Comparison of ENCODE assay signal across 9 cellular contexts in the genomic region with DNA sequence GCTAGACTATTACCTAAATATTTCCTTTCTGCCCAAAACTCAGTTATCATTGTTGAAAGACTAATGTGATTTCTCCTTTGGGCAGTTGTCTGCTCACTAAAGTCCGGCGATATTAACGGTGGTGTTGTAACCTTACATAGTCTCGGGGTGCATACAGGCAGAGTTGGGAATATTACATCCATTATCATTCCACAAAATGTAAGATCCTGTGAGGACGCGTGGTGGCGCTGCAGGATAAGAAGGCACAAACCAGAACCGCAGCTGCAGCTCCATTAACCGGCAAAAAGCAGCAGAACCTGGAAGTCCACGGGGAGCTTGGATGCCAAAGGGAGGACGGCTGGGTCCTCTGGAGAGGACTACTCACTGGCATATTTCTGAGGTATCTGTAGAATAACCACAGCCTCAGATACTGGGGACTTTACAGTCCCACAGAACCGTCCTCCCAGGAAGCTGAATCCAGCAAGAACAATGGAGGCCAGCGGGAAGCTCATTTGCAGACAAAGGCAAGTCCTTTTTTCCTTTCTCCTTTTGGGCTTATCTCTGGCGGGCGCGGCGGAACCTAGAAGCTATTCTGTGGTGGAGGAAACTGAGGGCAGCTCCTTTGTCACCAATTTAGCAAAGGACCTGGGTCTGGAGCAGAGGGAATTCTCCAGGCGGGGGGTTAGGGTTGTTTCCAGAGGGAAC. TPM values are rescaled to one million over a fixed set of nuclear protein-coding genes. Genes with fewer than 3 reads are reported as not detected.
A peak's percentile ranks its signal among the peaks of the same experiment; 100 is the strongest.
DNase-seq lines count a peak whose midpoint lies in the region; ATAC-seq and TF ChIP-seq lines count a peak whose summit lies in the region.
"Not testable (repeated sequence)": the region's sequence is repeated elsewhere in the genome, so short reads cannot be mapped to it uniquely, and the experiment has no call there.
"Had no signal": no experiment of that assay in that cellular context is flagged by ENCODE, and none has a peak within 500 bp of the region (broad histone marks: within the 10 kb centered on the region; RNA-seq: fewer than 3 reads in every experiment).

A gene (plus strand): TSS at position 264 of the 684 bp plus-strand sequence. CDS start 205 bp downstream, at position 469.

- CTCF ChIA-PET in CD8-positive, alpha-beta memory T cell (lab: Charles Lee) = not testable (repeated sequence)
- CTCF ChIA-PET in SK-N-SH (lab: Yijun Ruan, JAX) (interaction anchor here (1.4 kb wide), 1 partner anchor 10 kb away, joined by 5 read pairs; a partner anchor contains a TSS), MCF 10A (lab: Yijun Ruan, JAX) (interaction anchor here (0.6 to 4.0 kb wide), 14 partner anchors 9 to 349 kb away, joined by 3 to 18 read pairs (median 4); a partner anchor contains a TSS)

- not testable (repeated sequence) for H3K4me2 ChIP-seq in SK-N-SH

- H2AFZ ChIP-seq in SK-N-SH (ENCODE audit: low read depth) = not testable (repeated sequence)

- H3K4me3 Mint-ChIP-seq in CD8-positive, alpha-beta memory T cell = peak within 1 kb of the TSS in 4 of 7 donors; percentile 41 to 56 (median 48)
- H3K4me3 Mint-ChIP-seq in HFFc6 (peak within 1 kb of the TSS; percentile 78), MCF 10A (ENCODE audit: unreplicated experiment) (peak within 1 kb of the TSS; percentile 69)

- not testable (repeated sequence) for DNase-seq in CD8-positive, alpha-beta memory T cell; SK-N-SH; lung (ENCODE audit: low spot score)
- DNase-seq in HFFc6 = peak; percentile 60
- DNase-seq in NCI-H226 = peak; percentile 50
- peak; percentile 73 for DNase-seq in MCF 10A (ENCODE audit: unreplicated experiment)
- DNase-seq in fibroblast of villous mesenchyme (ENCODE audit: low read depth) = peak; percentile 16
- DNase-seq in stimulated activated CD4-positive, alpha-beta T cell treated with anti-CD3 and anti-CD28 coated beads, Interleukin-15, amount 100 ng/mL, for 24 hours = peak; percentile 21

- peaks cover 42 to 56% of the 10 kb centered on the region in 2 donors for H3K27me3 Mint-ChIP-seq in CD8-positive, alpha-beta memory T cell
- not testable (repeated sequence) for H3K27me3 Mint-ChIP-seq in HFFc6 (ENCODE audit: insufficient read depth); MCF 10A (ENCODE audit: insufficient read depth, unreplicated experiment)

- not testable (repeated sequence) for H3K27me3 ChIP-seq in CD8-positive, alpha-beta memory T cell (ENCODE audit: insufficient read depth, low read length, poor library complexity, severe bottlenecking); SK-N-SH (ENCODE audit: insufficient read depth); lung (ENCODE audit: control insufficient read depth, insufficient read depth)

- POLR2A ChIA-PET in CD8-positive, alpha-beta memory T cell (lab: Charles Lee); SK-N-SH (lab: Yijun Ruan, JAX): not testable (repeated sequence)
- POLR2A ChIA-PET in MCF 10A (lab: Yijun Ruan, JAX) = interaction anchor here (0.7 to 1.5 kb wide), 2 partner anchors 344 to 351 kb away, joined by 3 to 6 read pairs; no protein-coding TSS in a partner anchor

- peak; percentile 76 for TF ChIP-seq CTCF in HFFc6 (IDR thresholded peaks at IDR 0.05)
- TF ChIP-seq CTCF in SK-N-SH (IDR thresholded peaks at IDR 0.05) = peak; percentile 17; the same call in 1 of the 2 replicates
- peak; percentile 69 for TF ChIP-seq CTCF in MCF 10A (IDR thresholded peaks at IDR 0.05; ENCODE audit: unreplicated experiment)
- peak; percentile 17 for TF ChIP-seq CTCF in fibroblast of villous mesenchyme (IDR thresholded peaks at IDR 0.05; ENCODE audit: insufficient read depth, low read depth, low read length)
- TF ChIP-seq CTCF in lung (IDR thresholded peaks at IDR 0.05; ENCODE audit: control extremely low read depth, extremely low read depth) = not testable (repeated sequence)

- WGBS in SK-N-SH (ENCODE audit: low lambda C conversion rate) = 45% methylated on average over 11 of the region's 18 CpGs
- WGBS in lung, 2 donors = 8 to 9% methylated on average over 12 to 13 of the region's 18 CpGs

- H3K9me3 Mint-ChIP-seq in CD8-positive, alpha-beta memory T cell = peaks cover 15 to 34% (median 30%) of the 10 kb centered on the region in 5 donors
- H3K9me3 Mint-ChIP-seq in HFFc6 = peaks cover 35% of the 10 kb centered on the region
- H3K9me3 Mint-ChIP-seq in MCF 10A (ENCODE audit: unreplicated experiment) = peaks cover 14% of the 10 kb centered on the region

- not testable (repeated sequence) for H3K36me3 ChIP-seq in CD8-positive, alpha-beta memory T cell (ENCODE audit: insufficient read depth, low read length); SK-N-SH (replicated peaks in 1 of 2; ENCODE audit: control insufficient read depth in 1 of 2, insufficient read depth in 2 of 2, low read length in 1 of 2); lung (ENCODE audit: control insufficient read depth in 2 of 2, insufficient read depth in 2 of 2, low read length in 2 of 2)

- H3K4me3 ChIP-seq in CD8-positive, alpha-beta memory T cell (ENCODE audit: low read length); SK-N-SH (ENCODE audit: low read depth in 2 of 2, low read length in 1 of 2); fibroblast of villous mesenchyme (ENCODE audit: low read depth, low read length); lung: not testable (repeated sequence)

- not testable (repeated sequence) for H3K27ac ChIP-seq in CD8-positive, alpha-beta memory T cell (ENCODE audit: low read depth, low read length); SK-N-SH (ENCODE audit: low read depth in 2 of 2, low read length in 1 of 2); lung (ENCODE audit: low read depth in 1 of 2, low read length in 1 of 2)

- not testable (repeated sequence) for H3K4me1 ChIP-seq in CD8-positive, alpha-beta memory T cell (ENCODE audit: insufficient read depth, low read length); SK-N-SH (ENCODE audit: control insufficient read depth in 1 of 2, insufficient read depth in 2 of 2, low read depth in 1 of 2, low read length in 1 of 2); lung (ENCODE audit: control insufficient read depth in 2 of 2, insufficient read depth in 2 of 2, low read length in 2 of 2)

- intact Hi-C loops in MCF 10A (cut with micrococcal nuclease) = loop anchor here (1.0 to 2.0 kb wide), 2 partner anchors 311 to 348 kb away; no protein-coding TSS in a partner anchor

- peak; percentile 11 for ATAC-seq in lung (ENCODE audit: insufficient read depth, low FRiP score)

- not testable (repeated sequence) for H3K9ac ChIP-seq in SK-N-SH

- not testable (repeated sequence) for H3K4me1 Mint-ChIP-seq in CD8-positive, alpha-beta memory T cell; MCF 10A (ENCODE audit: insufficient read depth, unreplicated experiment)
- peaks cover 14% of the 10 kb centered on the region for H3K4me1 Mint-ChIP-seq in HFFc6 (ENCODE audit: low read depth)

- H3K9me2 ChIP-seq in SK-N-SH = not testable (repeated sequence)

- H3K27ac Mint-ChIP-seq in CD8-positive, alpha-beta memory T cell; HFFc6; MCF 10A (ENCODE audit: low read depth, unreplicated experiment): not testable (repeated sequence)

- not testable (repeated sequence) for BruUV-seq in MCF 10A (replicated peaks; lab: Mats Ljungman, UMichigan)

- not testable (repeated sequence) for H3K79me2 ChIP-seq in SK-N-SH (ENCODE audit: insufficient read depth)

- TF ChIP-seq RAD21 in SK-N-SH (IDR thresholded peaks at IDR 0.05; ENCODE audit: low read length) = not testable (repeated sequence)

- H3K36me3 Mint-ChIP-seq in CD8-positive, alpha-beta memory T cell; MCF 10A (ENCODE audit: insufficient read depth, unreplicated experiment): not testable (repeated sequence)
- peaks cover 19% of the 10 kb centered on the region for H3K36me3 Mint-ChIP-seq in HFFc6 (ENCODE audit: low read depth)

- H3F3A ChIP-seq in SK-N-SH (replicated peaks; ENCODE audit: insufficient read depth) = not testable (repeated sequence)

- not testable (repeated sequence) for TF ChIP-seq EP300 in SK-N-SH (IDR thresholded peaks at IDR 0.05; ENCODE audit: borderline replicate concordance in 1 of 2, low read depth in 1 of 2, low read length in 1 of 2)

- not testable (repeated sequence) for H3K9me3 ChIP-seq in CD8-positive, alpha-beta memory T cell (ENCODE audit: low read length); SK-N-SH
- peaks cover 2 to 43% of the 10 kb centered on the region in 2 donors for H3K9me3 ChIP-seq in lung (ENCODE audit: control insufficient read depth in 2 of 2, insufficient read depth in 1 of 2, low read length in 1 of 2)

- not testable (repeated sequence) for H4K20me1 ChIP-seq in SK-N-SH (ENCODE audit: insufficient read depth)

RNA-seq across cellular contexts. Expression of the gene that starts here (rescaled TPM):
- under 1 TPM in 1 of 2 experiments, not detected in 1; 0.04 TPM for total RNA-seq in CD8-positive, alpha-beta memory T cell
- polyA plus RNA-seq in CD8-positive, alpha-beta memory T cell = not detected
- total RNA-seq in HFFc6 (2021; fragmentation: NEBNext Ultra II Directional; extraction: Animal tissue kit (Norgen Biotek cat#: 25700)) = 1 to 10 TPM; 3.0 to 4.5 (median 3.8) TPM
- polyA plus RNA-seq in SK-N-SH (2012; rRNA removed) (0.85 and 0.88 TPM in 2 replicates), lung (under 1 TPM; 0.58 to 0.59 TPM)
- 0.55 and 0.60 TPM in 2 replicates for polyA plus RNA-seq in SK-N-SH (2012; cell fraction: cytosol; rRNA removed)
- 2.3 and 2.4 TPM in 2 replicates for polyA plus RNA-seq in SK-N-SH (2012; cell fraction: nucleus; rRNA removed)
- total RNA-seq in MCF 10A (2022) (3.5 and 4.7 TPM in 2 replicates), fibroblast of villous mesenchyme (under 0.01 and 0.32 TPM in 2 replicates), lung (1 to 10 TPM; 3.3 to 7.7 TPM)
- total RNA-seq: T-helper 1 cell treated with Interleukin-12 subunit alpha and Interleukin-12 subunit beta and Interleukin-4 antibody, amounts not matched to agents 30 ng/mL and 1 ng/mL, for 36 hours had no signal

Comparison
In these comparisons a context has a peak if more than half of its experiments do, and no peak if none do; other contexts are left out.
1. Peak in DNase-seq in fibroblast of villous mesenchyme; RNA of the gene not detected or under 1 TPM.